Comparison of ENCODE assay signal across 12 cellular contexts in the genomic region with DNA sequence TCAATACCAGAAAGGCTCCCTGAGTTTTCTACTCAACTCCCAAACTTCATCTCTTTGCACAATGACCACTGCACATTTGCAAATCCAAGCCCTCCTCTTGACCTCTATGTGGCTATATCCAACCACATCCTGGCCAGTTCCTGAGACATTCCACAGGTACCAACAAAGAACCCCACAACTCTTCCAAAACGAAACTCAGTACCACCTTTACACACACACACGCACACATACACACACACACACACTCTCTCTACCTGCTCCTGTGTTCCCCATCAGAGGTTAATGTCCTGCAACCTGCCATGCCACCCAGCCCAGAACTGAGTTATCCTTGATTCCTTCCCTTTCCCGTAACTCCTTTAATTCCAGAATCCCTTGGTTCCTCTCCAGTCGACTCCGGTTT.
"Had no signal": no experiment of that assay in that cellular context is flagged by ENCODE, and none has a peak within 500 bp of the region (broad histone marks: within the 10 kb centered on the region; RNA-seq: fewer than 3 reads in every experiment).

No MANE protein-coding gene starts in this region.

- H3K27ac ChIP-seq: adrenal gland, lower lobe of right lung, neural progenitor cell, suprapubic skin had no signal

- H3K27ac Mint-ChIP-seq: mesothelial cell of epicardium, neural progenitor cell had no signal

- H3K36me3 ChIP-seq: adrenal gland, lower lobe of right lung, neural progenitor cell, suprapubic skin had no signal

- H3K4me3 ChIP-seq: adrenal gland, lower lobe of right lung, neural progenitor cell, suprapubic skin had no signal

- H3K27me3 ChIP-seq: adrenal gland, neural progenitor cell, suprapubic skin had no signal

- H2AFZ ChIP-seq: neural progenitor cell had no signal

- H3K9me3 ChIP-seq: adrenal gland, lower lobe of right lung, suprapubic skin had no signal

- ATAC-seq: activated CD4-positive, CD25-positive, alpha-beta regulatory T cell treated with anti-CD3 and anti-CD28 coated beads, Interleukin-2, amount 50 U/mL, for 24 hours; left colon; lower lobe of right lung had no signal

- H3K4me1 ChIP-seq: adrenal gland had no signal

- DNase-seq: activated CD4-positive, alpha-beta T cell treated with anti-CD3 and anti-CD28 coated beads, Interleukin-2, amount 50 U/mL, for 1 hour; activated naive CD4-positive, alpha-beta T cell treated with anti-CD3 and anti-CD28 coated beads, Interleukin-2, amount 50 U/mL, for 16 hours; adrenal gland; erythroblast; left colon; lower lobe of right lung; stimulated activated naive CD4-positive, alpha-beta T cell treated with Interleukin-2 at 50 U/mL for 16 hours had no signal

- H3K4me2 ChIP-seq: neural progenitor cell had no signal

- FAIRE-seq: islet of Langerhans had no signal

- H3K4me1 Mint-ChIP-seq: neural progenitor cell had no signal

- H3K4me3 Mint-ChIP-seq: mesothelial cell of epicardium, neural progenitor cell had no signal

- H3K9ac ChIP-seq: neural progenitor cell had no signal
